In the genomic region with DNA sequence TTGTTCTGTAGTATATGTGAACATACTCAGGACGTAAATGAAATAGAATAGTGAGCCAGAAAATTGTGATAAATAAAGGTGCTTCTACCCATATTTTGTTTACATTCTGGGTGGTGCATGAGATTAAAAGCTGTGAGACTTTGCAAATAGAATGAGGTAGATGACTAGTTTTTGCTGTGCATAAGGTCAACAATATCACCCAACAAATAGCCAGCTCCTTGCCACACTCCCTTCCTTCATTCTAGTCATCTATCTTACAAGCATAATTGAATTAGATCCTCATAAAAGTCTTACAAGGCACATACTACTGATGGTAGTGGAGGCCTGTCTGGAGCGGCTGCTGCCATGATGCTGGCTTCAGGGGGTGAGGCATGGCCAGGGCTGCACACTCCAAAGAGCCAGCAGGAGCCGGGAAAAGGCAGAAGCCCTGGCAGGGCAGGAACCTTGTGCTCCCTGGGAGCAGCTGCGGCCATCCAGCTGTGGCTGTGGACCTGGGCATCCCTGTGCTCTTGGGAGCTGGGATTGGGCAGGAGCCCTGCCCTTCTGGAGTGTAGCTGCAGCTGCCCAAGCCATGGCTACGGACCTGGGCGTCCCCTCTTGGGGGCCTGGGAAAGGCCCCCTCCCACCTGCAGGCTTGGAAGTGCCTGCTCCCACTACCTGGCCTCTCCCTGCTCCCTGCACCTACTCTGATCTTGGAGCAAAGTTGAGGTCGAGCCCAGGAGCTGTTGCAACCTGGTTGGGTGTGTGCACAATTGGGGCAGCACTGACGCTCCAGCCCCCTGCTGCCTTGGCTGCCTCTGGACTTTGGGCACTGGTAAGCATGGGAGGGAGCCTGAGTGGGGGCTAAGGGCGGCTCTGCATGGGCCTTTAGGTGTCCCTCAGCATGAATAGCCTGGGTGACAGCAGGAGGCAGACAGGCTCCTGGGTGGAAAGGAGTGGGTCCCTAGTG, we compare ENCODE assay signal across 2 cellular contexts.
TF ChIP-seq lines count a peak whose summit lies in the region.

No MANE protein-coding gene starts in this region.

TF ChIP-seq in SK-N-SH, 30 proteins besides CTCF, POLR2A, EP300 and RAD21 (continued from another document):
- TF ChIP-seq POLR2AphosphoS5 (IDR thresholded peaks at IDR 0.05; ENCODE audit: low read depth, low read length): no peak
- no peak for TF ChIP-seq JUND (IDR thresholded peaks at IDR 0.05)
- TF ChIP-seq MXI1 (IDR thresholded peaks at IDR 0.05; ENCODE audit: low read depth, low read length): no peak
TF ChIP-seq in SK-N-SH: peak in this region for 0.

TF ChIP-seq in SK-N-SH treated with all-trans-retinoic acid at 6 μM for 48 hours, 23 proteins besides CTCF, POLR2A, EP300 and RAD21 (continued from another document):
- TF ChIP-seq ZNF70 (CRISPR knock-in tag; IDR thresholded peaks at IDR 0.05) (no peak), ZFP3 (CRISPR knock-in tag; IDR thresholded peaks at IDR 0.05) (no peak), ZNF8 (CRISPR knock-in tag; IDR thresholded peaks at IDR 0.05) (no peak), RARB (CRISPR knock-in tag; IDR thresholded peaks at IDR 0.05) (no peak), TOX (CRISPR knock-in tag; IDR thresholded peaks at IDR 0.05; ENCODE audit: borderline replicate concordance) (no peak), ZNF565 (CRISPR knock-in tag; conservative IDR thresholded peaks at IDR 0.05; ENCODE audit: low read depth) (no peak)
- TF ChIP-seq, protein P1, sequence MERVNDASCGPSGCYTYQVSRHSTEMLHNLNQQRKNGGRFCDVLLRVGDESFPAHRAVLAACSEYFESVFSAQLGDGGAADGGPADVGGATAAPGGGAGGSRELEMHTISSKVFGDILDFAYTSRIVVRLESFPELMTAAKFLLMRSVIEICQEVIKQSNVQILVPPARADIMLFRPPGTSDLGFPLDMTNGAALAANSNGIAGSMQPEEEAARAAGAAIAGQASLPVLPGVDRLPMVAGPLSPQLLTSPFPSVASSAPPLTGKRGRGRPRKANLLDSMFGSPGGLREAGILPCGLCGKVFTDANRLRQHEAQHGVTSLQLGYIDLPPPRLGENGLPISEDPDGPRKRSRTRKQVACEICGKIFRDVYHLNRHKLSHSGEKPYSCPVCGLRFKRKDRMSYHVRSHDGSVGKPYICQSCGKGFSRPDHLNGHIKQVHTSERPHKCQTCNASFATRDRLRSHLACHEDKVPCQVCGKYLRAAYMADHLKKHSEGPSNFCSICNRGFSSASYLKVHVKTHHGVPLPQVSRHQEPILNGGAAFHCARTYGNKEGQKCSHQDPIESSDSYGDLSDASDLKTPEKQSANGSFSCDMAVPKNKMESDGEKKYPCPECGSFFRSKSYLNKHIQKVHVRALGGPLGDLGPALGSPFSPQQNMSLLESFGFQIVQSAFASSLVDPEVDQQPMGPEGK (CRISPR knock-in tag; IDR thresholded peaks at IDR 0.05; ENCODE audit: borderline replicate concordance): no peak
- TF ChIP-seq, protein P2, sequence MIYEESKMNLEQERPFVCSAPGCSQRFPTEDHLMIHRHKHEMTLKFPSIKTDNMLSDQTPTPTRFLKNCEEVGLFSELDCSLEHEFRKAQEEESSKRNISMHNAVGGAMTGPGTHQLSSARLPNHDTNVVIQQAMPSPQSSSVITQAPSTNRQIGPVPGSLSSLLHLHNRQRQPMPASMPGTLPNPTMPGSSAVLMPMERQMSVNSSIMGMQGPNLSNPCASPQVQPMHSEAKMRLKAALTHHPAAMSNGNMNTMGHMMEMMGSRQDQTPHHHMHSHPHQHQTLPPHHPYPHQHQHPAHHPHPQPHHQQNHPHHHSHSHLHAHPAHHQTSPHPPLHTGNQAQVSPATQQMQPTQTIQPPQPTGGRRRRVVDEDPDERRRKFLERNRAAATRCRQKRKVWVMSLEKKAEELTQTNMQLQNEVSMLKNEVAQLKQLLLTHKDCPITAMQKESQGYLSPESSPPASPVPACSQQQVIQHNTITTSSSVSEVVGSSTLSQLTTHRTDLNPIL (CRISPR knock-in tag; IDR thresholded peaks at IDR 0.05; ENCODE audit: low read depth): no peak
